In the genomic region with DNA sequence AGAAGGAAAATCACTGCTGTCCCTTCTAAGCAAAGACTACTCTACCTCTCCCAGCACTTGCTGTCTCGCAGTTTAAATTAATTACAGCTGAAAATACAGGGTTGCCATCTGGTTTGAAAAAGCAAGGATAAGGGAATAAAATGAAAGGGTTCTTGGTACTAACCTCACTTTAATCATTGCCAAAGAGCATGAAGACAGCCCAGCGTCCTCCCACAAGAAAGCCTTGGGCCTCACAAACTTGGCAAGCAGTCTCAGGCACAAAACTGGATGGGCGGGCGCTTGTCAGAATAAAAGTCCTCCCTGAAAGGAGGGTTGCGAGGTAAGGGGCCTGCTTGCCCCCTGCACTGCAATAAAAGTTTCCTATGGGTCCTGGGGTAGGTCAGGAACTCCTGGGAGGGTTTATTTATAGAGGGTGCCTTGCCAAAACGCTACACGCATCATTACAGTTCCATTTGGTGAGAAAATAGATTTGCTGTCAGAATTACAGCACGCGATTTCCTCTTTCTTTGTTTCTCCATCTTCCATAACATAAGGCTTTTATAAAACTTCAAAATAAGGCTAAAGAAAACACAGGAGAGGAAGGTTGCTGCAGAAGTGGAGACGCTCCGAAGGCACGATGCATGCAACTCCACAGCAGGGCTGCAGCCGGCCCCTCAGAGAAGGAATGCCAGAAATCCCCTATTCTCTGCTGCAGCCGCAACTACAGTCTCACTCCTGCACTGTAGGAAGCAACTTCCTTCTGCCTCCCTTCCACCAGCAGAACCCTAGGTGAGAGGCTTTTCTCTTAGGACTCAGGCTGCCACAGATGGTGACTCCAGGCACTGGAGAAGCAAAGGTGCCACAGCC, we compare ENCODE assay signal across 8 cellular contexts.
A peak's percentile ranks its signal among the peaks of the same experiment; 100 is the strongest.
DNase-seq lines count a peak whose midpoint lies in the region; ATAC-seq and TF ChIP-seq lines count a peak whose summit lies in the region.

No MANE protein-coding gene starts in this region.

- peak overlapping the region; percentile 7 for H3K4me3 ChIP-seq in AG09309 (ENCODE audit: control insufficient read depth, low read depth, low read length)
- peak overlapping the region; percentile 53 for H3K4me3 ChIP-seq in OCI-LY7 (ENCODE audit: low read depth, low read length, poor library complexity, severe bottlenecking)
- no peak overlapping the region for H3K4me3 ChIP-seq in lower leg skin (ENCODE audit: low read depth, poor library complexity, severe bottlenecking)

- peaks cover 70% of the 10 kb centered on the region; the same call in 1 of the 2 replicates for H3K79me2 ChIP-seq in OCI-LY7 (ENCODE audit: insufficient read depth, low read depth, low read length)

- peak; percentile 50 for ATAC-seq in GM21786 (IDR thresholded peaks at IDR 0.05; ENCODE audit: unreplicated experiment)

- no peak for TF ChIP-seq POLR2A in lower leg skin (IDR thresholded peaks at IDR 0.05)

- intact Hi-C loops in OCI-LY7 (cut with micrococcal nuclease; ENCODE audit: unreplicated experiment) (loop anchor here (10.0 kb wide), 1 partner anchor 62 kb away; the partner anchor contains the start of gene VGLL4), lower leg skin (cut with DNase I; ENCODE audit: low total_unique reads) (no loop called here)

- POLR2A ChIA-PET in OCI-LY7 (lab: Charles Lee): no interaction called here

- 1 to 6% methylated on average over 14 of the region's 14 CpGs for WGBS in lower leg skin, 2 donors

- BruUV-seq in OCI-LY7 (replicated peaks; lab: Mats Ljungman, UMichigan): no TSS peak

- peaks cover 14% of the 10 kb centered on the region; the same call in 1 of the 2 replicates for H3K36me3 ChIP-seq in OCI-LY7 (ENCODE audit: insufficient read depth, low read length)

- H2AFZ ChIP-seq in OCI-LY7 (ENCODE audit: low read length): no peak overlapping the region

- H4K20me1 ChIP-seq in OCI-LY7 (ENCODE audit: insufficient read depth, low read length): peaks cover 41% of the 10 kb centered on the region

- peak overlapping the region; percentile 10 for H3K27ac ChIP-seq in OCI-LY7 (ENCODE audit: low read depth, low read length, poor library complexity, severe bottlenecking)

- H3K9me3 ChIP-seq in OCI-LY7 (ENCODE audit: low read length): no peaks in the 10 kb centered on the region

- no peak for TF ChIP-seq CTCF in AG09309 (IDR thresholded peaks at IDR 0.05; ENCODE audit: control insufficient read depth, insufficient read depth, low read depth, low read length, missing control alignments)
- TF ChIP-seq CTCF in OCI-LY7 (conservative IDR thresholded peaks at IDR 0.05; ENCODE audit: low read length): no peak
- no peak for TF ChIP-seq CTCF in lower leg skin (IDR thresholded peaks at IDR 0.05)

- DNase-seq in AG09309 (ENCODE audit: low read depth) (peak; percentile 79), OCI-LY7 (ENCODE audit: low spot score) (peak; percentile 31), dermis blood vessel endothelial cell (peak; percentile 74), lower leg skin (ENCODE audit: low spot score in 2 of 2) (peak; percentile 74 to 92), superior temporal gyrus (ENCODE audit: extremely low spot score) (peak; percentile 90), RPMI8226 (no peak)
- DNase-seq in activated CD8-positive, alpha-beta memory T cell treated with anti-CD3 and anti-CD28 coated beads, Interleukin-2, amount 50 U/mL, for 4 hours: no peak

- H3K4me2 ChIP-seq in OCI-LY7 (ENCODE audit: low read length): peak overlapping the region; percentile 78

- CTCF ChIA-PET in OCI-LY7 (lab: Charles Lee; ENCODE audit: unreplicated experiment): no interaction called here

- H3K4me1 ChIP-seq in OCI-LY7 (ENCODE audit: insufficient read depth, low read length, poor library complexity, severe bottlenecking): peaks cover 26% of the 10 kb centered on the region

- no peaks in the 10 kb centered on the region for H3K9me2 ChIP-seq in OCI-LY7 (ENCODE audit: insufficient read depth, low read length)

Comparison
In these comparisons a context has a peak if more than half of its experiments do, and no peak if none do; other contexts are left out.
1. DNase-seq: peak in AG09309 (single experiment), OCI-LY7 (single experiment), dermis blood vessel endothelial cell (single experiment), lower leg skin (2 of 2) and superior temporal gyrus (single experiment); none in activated CD8-positive, alpha-beta memory T cell treated with anti-CD3 and anti-CD28 coated beads, Interleukin-2, amount 50 U/mL, for 4 hours (single experiment) and RPMI8226 (single experiment).